Comparison of ENCODE assay signal across 17 cellular contexts in genomic region chr5:125042243-125042887, GRCh38.
DNase-seq lines count a peak whose midpoint lies in the region; ATAC-seq lines count a peak whose summit lies in the region.
"Had no signal": no experiment of that assay in that cellular context is flagged by ENCODE, and none has a peak within 500 bp of the region (broad histone marks: within the 10 kb centered on the region; RNA-seq: fewer than 3 reads in every experiment).

No MANE protein-coding gene starts in this region.

- DNase-seq in AG20443 (ENCODE audit: low spot score) (peak; percentile 31), astrocyte of the hippocampus (ENCODE audit: low read depth, low spot score) (peak; percentile 61), myocyte (ENCODE audit: low read depth) (peak; percentile 65), foreskin melanocyte (no peak), superior temporal gyrus (ENCODE audit: extremely low spot score) (no peak)
- DNase-seq in activated CD4-positive, alpha-beta T cell treated with anti-CD3 and anti-CD28 coated beads, Interleukin-2, amount 10 ng/mL, durations not matched to agents 24 days and 14 days, result no peak
- DNase-seq: NCI-H2081; right cardiac atrium; stimulated activated CD4-positive, alpha-beta T cell treated with anti-CD3 and anti-CD28 coated beads, Interleukin-1b, Interleukin-23, amount 100 ng/mL, for 48 hours had no signal

- no peak overlapping the region for H3K4me3 Mint-ChIP-seq in activated CD4-positive, alpha-beta T cell treated with anti-CD3 and anti-CD28 coated beads, Interleukin-2, amount 10 ng/mL, durations not matched to agents 24 days and 14 days
- H3K4me3 Mint-ChIP-seq: activated T-helper 1 cell treated with anti-CD3 and anti-CD28 coated beads, Interleukin-12 subunit alpha, Interleukin-12 subunit beta, Interleukin-2, Interleukin-4 antibody, amounts not matched to agents 30 ng/mL and 10 ng/mL and 1 ng/mL, durations not matched to agents 14 hours and 24 hours and 36 hours; central memory CD8-positive, alpha-beta T cell; neural crest cell had no signal

- H3K9me3 ChIP-seq in HUES6 (ENCODE audit: control insufficient read depth, insufficient read depth, low read depth, low read length), result no peaks in the 10 kb centered on the region

- H3K9ac ChIP-seq in HUES6 (ENCODE audit: low read length), result no peak overlapping the region

- H3K4me3 ChIP-seq in HUES6 (ENCODE audit: low read depth, low read length), result 0 out of 2 replicates have a peak overlapping the region, but pooled peaks have one; percentile 1
- H3K4me3 ChIP-seq: lung had no signal

- H3K36me3 ChIP-seq in HUES6 (ENCODE audit: control insufficient read depth, insufficient read depth, low read length), result no peaks in the 10 kb centered on the region

- intact Hi-C loops in activated CD4-positive, alpha-beta T cell treated with anti-CD3 and anti-CD28 coated beads, Interleukin-2, amount 10 ng/mL, durations not matched to agents 24 days and 14 days (cut with micrococcal nuclease), result no loop called here

- H3K27me3 ChIP-seq in HUES6 (ENCODE audit: control insufficient read depth, insufficient read depth, low read length), result no peaks in the 10 kb centered on the region

- H3K4me1 Mint-ChIP-seq in activated CD4-positive, alpha-beta T cell treated with anti-CD3 and anti-CD28 coated beads, Interleukin-2, amount 10 ng/mL, durations not matched to agents 24 days and 14 days, result no peaks in the 10 kb centered on the region
- H3K4me1 Mint-ChIP-seq: central memory CD8-positive, alpha-beta T cell had no signal

- H3K27ac ChIP-seq in HUES6 (ENCODE audit: low read depth, low read length), result no peak overlapping the region
- H3K27ac ChIP-seq: RWPE1 had no signal

- ATAC-seq in HG02623 (IDR thresholded peaks at IDR 0.05; ENCODE audit: unreplicated experiment), result no peak
- ATAC-seq: HCT116, right cardiac atrium had no signal

- H3K27me3 Mint-ChIP-seq in activated CD4-positive, alpha-beta T cell treated with anti-CD3 and anti-CD28 coated beads, Interleukin-2, amount 10 ng/mL, durations not matched to agents 24 days and 14 days, result no peaks in the 10 kb centered on the region
- H3K27me3 Mint-ChIP-seq: central memory CD8-positive, alpha-beta T cell had no signal

- H3K36me3 Mint-ChIP-seq in activated CD4-positive, alpha-beta T cell treated with anti-CD3 and anti-CD28 coated beads, Interleukin-2, amount 10 ng/mL, durations not matched to agents 24 days and 14 days (ENCODE audit: low read depth), result no peaks in the 10 kb centered on the region

- no peak overlapping the region for H3K27ac Mint-ChIP-seq in activated CD4-positive, alpha-beta T cell treated with anti-CD3 and anti-CD28 coated beads, Interleukin-2, amount 10 ng/mL, durations not matched to agents 24 days and 14 days
- H3K27ac Mint-ChIP-seq: activated T-helper 1 cell treated with anti-CD3 and anti-CD28 coated beads, Interleukin-12 subunit alpha, Interleukin-12 subunit beta, Interleukin-2, Interleukin-4 antibody, amounts not matched to agents 30 ng/mL and 10 ng/mL and 1 ng/mL, durations not matched to agents 14 hours and 24 hours and 36 hours had no signal

- H3K4me1 ChIP-seq in HUES6 (ENCODE audit: control insufficient read depth, insufficient read depth, low read length), result peaks cover 21% of the 10 kb centered on the region

- no peaks in the 10 kb centered on the region for H3K9me3 Mint-ChIP-seq in activated CD4-positive, alpha-beta T cell treated with anti-CD3 and anti-CD28 coated beads, Interleukin-2, amount 10 ng/mL, durations not matched to agents 24 days and 14 days

Comparison
In these comparisons a context has a peak if more than half of its experiments do, and no peak if none do; other contexts are left out.
1. DNase-seq: peak in AG20443 (single experiment), astrocyte of the hippocampus (single experiment) and myocyte (single experiment); none in foreskin melanocyte (single experiment), activated CD4-positive, alpha-beta T cell treated with anti-CD3 and anti-CD28 coated beads, Interleukin-2, amount 10 ng/mL, durations not matched to agents 24 days and 14 days (single experiment) and superior temporal gyrus (single experiment).